3 cellular contexts compared by ENCODE assay signal in genomic region chr7:94996331-94996730, GRCh38.
A peak's percentile ranks its signal among the peaks of the same experiment; 100 is the strongest.
TF ChIP-seq lines count a peak whose summit lies in the region.

No MANE protein-coding gene starts in this region.

TF ChIP-seq in SK-N-SH treated with all-trans-retinoic acid at 6 μM for 48 hours, 23 proteins besides CTCF, POLR2A, EP300 and RAD21 (continued from another document):
- peak; percentile 60; the same call in 1 of the 2 replicates for TF ChIP-seq TCF4 (CRISPR knock-in tag; IDR thresholded peaks at IDR 0.05; ENCODE audit: borderline replicate concordance)

TF ChIP-seq in SK-N-SH, 30 proteins besides CTCF, POLR2A, EP300 and RAD21:
- TF ChIP-seq USF1 (IDR thresholded peaks at IDR 0.05; ENCODE audit: borderline replicate concordance, low read depth) (no peak), ZBTB33 (IDR thresholded peaks at IDR 0.05; ENCODE audit: borderline replicate concordance, low read depth) (no peak), MEF2A (IDR thresholded peaks at IDR 0.05; ENCODE audit: borderline replicate concordance, low read depth) (no peak), MAX (IDR thresholded peaks at IDR 0.05; ENCODE audit: low read depth) (no peak), RFX5 (IDR thresholded peaks at IDR 0.05; ENCODE audit: low read length) (no peak), FOXM1 (IDR thresholded peaks at IDR 0.05; ENCODE audit: low read depth) (no peak), GABPA (IDR thresholded peaks at IDR 0.05; ENCODE audit: low read depth) (no peak), IRF3 (IDR thresholded peaks at IDR 0.05; ENCODE audit: low read depth, low read length) (no peak), YY1 (IDR thresholded peaks at IDR 0.05; ENCODE audit: low read depth) (no peak), MXI1 (IDR thresholded peaks at IDR 0.05; ENCODE audit: low read depth, low read length) (no peak), FOSL2 (IDR thresholded peaks at IDR 0.05; ENCODE audit: borderline replicate concordance, low read depth) (no peak), TCF12 (IDR thresholded peaks at IDR 0.05) (no peak)

TF ChIP-seq in endothelial cell of umbilical vein, 7 proteins besides CTCF, POLR2A, EP300 and RAD21 (continued from another document):
- TF ChIP-seq JUN (IDR thresholded peaks at IDR 0.05; ENCODE audit: borderline replicate concordance, insufficient read depth, insufficient read length, low read depth) = no peak
- no peak for TF ChIP-seq MYC (IDR thresholded peaks at IDR 0.05; ENCODE audit: low read depth, low read length)
- TF ChIP-seq GATA2 (IDR thresholded peaks at IDR 0.05; ENCODE audit: insufficient read depth, insufficient read length, low read depth, low read length) = no peak
- TF ChIP-seq FOS (IDR thresholded peaks at IDR 0.05; ENCODE audit: borderline replicate concordance, insufficient read depth, low read length) = no peak
